In the genomic region with DNA sequence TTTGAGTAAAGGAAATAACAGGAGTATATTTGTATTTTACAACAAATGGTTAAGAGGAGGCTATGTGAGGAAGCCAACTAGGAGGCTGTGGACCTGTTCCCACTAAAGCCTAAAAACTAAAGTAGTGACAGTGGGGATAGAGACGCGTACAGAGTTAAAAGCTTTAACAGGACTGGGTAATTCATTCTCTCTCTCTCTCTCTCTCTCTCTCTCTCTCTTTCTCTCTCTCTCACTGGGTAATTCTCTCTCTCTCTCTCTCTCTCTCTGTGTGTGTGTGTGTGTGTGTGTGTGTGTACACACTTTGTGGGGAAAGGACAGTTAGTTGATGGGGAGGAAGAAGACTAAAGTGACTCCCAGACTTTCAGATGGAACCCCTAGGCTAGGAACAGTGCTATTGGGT, we compare ENCODE assay signal across 28 cellular contexts.
"Had no signal": no experiment of that assay in that cellular context is flagged by ENCODE, and none has a peak within 500 bp of the region (broad histone marks: within the 10 kb centered on the region; RNA-seq: fewer than 3 reads in every experiment).

No MANE protein-coding gene starts in this region.

- ATAC-seq: effector memory CD8-positive, alpha-beta T cell; esophagus mucosa; gastrocnemius medialis; heart right ventricle; left cardiac atrium; left lung; left ventricle myocardium superior; lower lobe of right lung; mucosa of descending colon; naive thymus-derived CD8-positive, alpha-beta T cell had no signal

- FAIRE-seq: endometrium, islet of Langerhans, keratinocyte had no signal

- DNase-seq: cortex of kidney; effector CD8-positive, alpha-beta T cell; effector memory CD8-positive, alpha-beta T cell; endodermal cell; erythroblast; esophagus squamous epithelium; foreskin fibroblast; foreskin melanocyte; gastrocnemius medialis; glutamatergic neuron; head of caudate nucleus; heart right ventricle; hippocampal formation; left cardiac atrium; left lung; left ventricle myocardium superior; lower lobe of right lung; mesenchymal stem cell; mucosa of descending colon; naive B cell; naive thymus-derived CD8-positive, alpha-beta T cell had no signal

- H3K4me1 ChIP-seq: left lung, lower lobe of right lung had no signal

- H3K27me3 ChIP-seq: esophagus squamous epithelium, gastrocnemius medialis, heart right ventricle, left lung had no signal

- H3K4me1 Mint-ChIP-seq: mesothelial cell of epicardium had no signal

- H3K9me3 ChIP-seq: esophagus squamous epithelium, gastrocnemius medialis, heart right ventricle, left lung, lower lobe of right lung, mucosa of descending colon had no signal

- H3K27me3 Mint-ChIP-seq: dendritic cell treated with granulocyte-macrophage colony-stimulating factor and Interleukin-4, amounts not matched to agents 40 ng/mL and 50 ng/mL, for 4 days; effector memory CD8-positive, alpha-beta T cell; naive B cell; naive thymus-derived CD8-positive, alpha-beta T cell had no signal

- H3K27ac Mint-ChIP-seq: dendritic cell treated with granulocyte-macrophage colony-stimulating factor and Interleukin-4, amounts not matched to agents 40 ng/mL and 50 ng/mL, for 4 days; endodermal cell; mesothelial cell of epicardium; naive thymus-derived CD8-positive, alpha-beta T cell had no signal

- H3K36me3 Mint-ChIP-seq: naive B cell had no signal

- H3K4me3 Mint-ChIP-seq: dendritic cell treated with granulocyte-macrophage colony-stimulating factor and Interleukin-4, amounts not matched to agents 40 ng/mL and 50 ng/mL, for 4 days; effector memory CD8-positive, alpha-beta T cell; endodermal cell; mesothelial cell of epicardium; naive B cell; naive thymus-derived CD8-positive, alpha-beta T cell had no signal

- H3K9me3 Mint-ChIP-seq: dendritic cell treated with granulocyte-macrophage colony-stimulating factor and Interleukin-4, amounts not matched to agents 40 ng/mL and 50 ng/mL, for 4 days; effector memory CD8-positive, alpha-beta T cell; mesothelial cell of epicardium; naive B cell; naive thymus-derived CD8-positive, alpha-beta T cell had no signal

- H3K4me3 ChIP-seq: esophagus squamous epithelium, gastrocnemius medialis, heart right ventricle, left lung, lower lobe of right lung, mucosa of descending colon had no signal

- H3K27ac ChIP-seq: epithelial cell of prostate, esophagus squamous epithelium, gastrocnemius medialis, heart right ventricle, left lung, lower lobe of right lung had no signal

- H3K36me3 ChIP-seq: gastrocnemius medialis, heart right ventricle, left lung, lower lobe of right lung had no signal
